Comparison of ENCODE assay signal across 17 cellular contexts in the genomic region with DNA sequence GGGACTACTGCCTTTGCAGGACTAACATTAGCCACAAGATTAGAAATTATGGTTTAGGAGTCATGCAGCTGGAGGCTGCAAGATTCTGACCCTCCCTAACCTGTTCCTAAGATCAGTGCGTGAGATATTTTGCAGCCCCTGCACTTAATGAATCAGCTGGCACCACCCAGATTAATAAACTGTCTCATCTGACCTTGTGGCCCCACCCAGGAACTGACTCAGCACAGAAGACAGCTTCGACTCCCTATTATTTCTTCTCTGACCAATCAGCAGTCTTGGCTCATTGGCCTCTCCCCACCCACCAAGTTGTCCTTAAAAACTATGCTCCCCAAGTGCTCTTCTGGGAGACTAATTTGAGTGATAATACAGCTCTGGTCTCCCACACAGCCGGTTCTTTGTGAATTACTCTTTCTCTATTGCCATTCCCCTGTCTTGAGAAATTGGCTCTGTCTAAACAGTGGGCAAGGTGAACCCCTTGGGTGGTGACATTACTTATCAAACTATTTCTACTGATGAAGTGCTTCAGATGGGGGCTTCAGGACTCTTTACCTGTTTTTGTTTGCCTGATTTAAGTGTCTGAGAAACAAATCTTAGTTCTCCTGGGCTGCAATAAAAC.
"Had no signal": no experiment of that assay in that cellular context is flagged by ENCODE, and none has a peak within 500 bp of the region (broad histone marks: within the 10 kb centered on the region; RNA-seq: fewer than 3 reads in every experiment).

No MANE protein-coding gene starts in this region.

- ATAC-seq: activated naive CD4-positive, alpha-beta T cell treated with anti-CD3 and anti-CD28 coated beads, Interleukin-2, amount 50 U/mL, for 72 hours; body of pancreas; naive thymus-derived CD4-positive, alpha-beta T cell; stimulated activated naive CD8-positive, alpha-beta T cell treated with anti-CD3 and anti-CD28 coated beads, Interleukin-15, amount 100 ng/mL, for 72 hours; upper lobe of right lung had no signal

- H3K27me3 ChIP-seq: body of pancreas, testis, upper lobe of right lung had no signal

- H3K27ac ChIP-seq: body of pancreas, esophagus muscularis mucosa, parathyroid adenoma, testis, upper lobe of right lung had no signal

- H3K4me1 Mint-ChIP-seq: activated B cell treated with CpG ODN at 0.5 μM for 24 hours; stimulated activated naive CD8-positive, alpha-beta T cell treated with anti-CD3 and anti-CD28 coated beads, Interleukin-15, amount 100 ng/mL, for 72 hours had no signal

- H3K9ac ChIP-seq: parathyroid adenoma had no signal

- H3K36me3 Mint-ChIP-seq: activated naive CD4-positive, alpha-beta T cell treated with anti-CD3 and anti-CD28 coated beads, Interleukin-2, amount 50 U/mL, for 72 hours had no signal

- H3K4me3 ChIP-seq: body of pancreas, esophagus muscularis mucosa, testis, upper lobe of right lung had no signal

- DNase-seq: activated B cell treated with CpG ODN at 0.5 μM for 24 hours; activated CD4-positive, alpha-beta T cell treated with anti-CD3 and anti-CD28 coated beads, Interleukin-2, amount 10 ng/mL, durations not matched to agents 7 days and 5 days; activated effector memory CD4-positive, alpha-beta T cell treated with Interleukin-2 at 50 U/mL for 16 hours; activated T-cell treated with anti-CD3 and anti-CD28 coated beads, Interleukin-2, amount 50 U/mL, for 1 hour; amniotic stem cell; body of pancreas; foreskin melanocyte; head of caudate nucleus; naive thymus-derived CD4-positive, alpha-beta T cell; stimulated activated CD4-positive, alpha-beta T cell treated with anti-CD3 and anti-CD28 coated beads, Interleukin-2, amount 100 ng/mL, for 48 hours; stimulated activated naive CD8-positive, alpha-beta T cell treated with anti-CD3 and anti-CD28 coated beads, Interleukin-15, amount 100 ng/mL, for 72 hours; testis; upper lobe of right lung had no signal

- H3K27ac Mint-ChIP-seq: activated B cell treated with CpG ODN at 0.5 μM for 24 hours; activated CD4-positive, alpha-beta T cell treated with anti-CD3 and anti-CD28 coated beads, Interleukin-2, amount 10 ng/mL, durations not matched to agents 7 days and 5 days; activated naive CD4-positive, alpha-beta T cell treated with anti-CD3 and anti-CD28 coated beads, Interleukin-2, amount 50 U/mL, for 72 hours; dendritic cell treated with granulocyte-macrophage colony-stimulating factor and Interleukin-4, amounts not matched to agents 40 ng/mL and 50 ng/mL, for 4 days; naive thymus-derived CD4-positive, alpha-beta T cell; stimulated activated naive CD8-positive, alpha-beta T cell treated with anti-CD3 and anti-CD28 coated beads, Interleukin-15, amount 100 ng/mL, for 72 hours had no signal

- H3K4me3 Mint-ChIP-seq: activated B cell treated with CpG ODN at 0.5 μM for 24 hours; activated CD4-positive, alpha-beta T cell treated with anti-CD3 and anti-CD28 coated beads, Interleukin-2, amount 10 ng/mL, durations not matched to agents 7 days and 5 days; dendritic cell treated with granulocyte-macrophage colony-stimulating factor and Interleukin-4, amounts not matched to agents 40 ng/mL and 50 ng/mL, for 4 days; naive thymus-derived CD4-positive, alpha-beta T cell; stimulated activated naive CD8-positive, alpha-beta T cell treated with anti-CD3 and anti-CD28 coated beads, Interleukin-15, amount 100 ng/mL, for 72 hours had no signal

- H3K4me1 ChIP-seq: body of pancreas, esophagus muscularis mucosa, parathyroid adenoma, testis, upper lobe of right lung had no signal

- H2AFZ ChIP-seq: parathyroid adenoma had no signal

- H3K36me3 ChIP-seq: esophagus muscularis mucosa, upper lobe of right lung had no signal

- H3K9me3 ChIP-seq: testis, upper lobe of right lung had no signal
